ENCODE assay signal across 1 cellular context in the genomic region with DNA sequence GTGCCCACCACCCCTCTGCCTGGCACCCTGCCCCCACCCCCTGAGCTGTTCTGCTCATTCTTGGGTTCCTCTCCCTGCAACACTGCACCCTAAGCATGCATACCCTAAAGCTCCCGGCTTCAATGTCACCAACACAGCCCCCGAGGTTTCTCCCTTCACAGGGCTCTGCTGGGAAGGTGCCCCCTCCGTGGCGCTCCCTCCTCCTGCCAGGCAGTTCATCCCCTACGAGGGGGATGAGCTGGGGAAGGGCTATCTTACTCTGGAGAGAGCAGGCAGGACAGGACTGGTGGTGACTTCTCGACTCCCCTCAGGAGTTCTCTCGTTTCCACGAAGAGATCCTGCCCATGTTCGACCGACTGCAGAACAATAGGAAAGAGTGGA.
TF ChIP-seq lines count a peak whose summit lies in the region.

No MANE protein-coding gene starts in this region.

TF ChIP-seq in HepG2, 621 proteins besides CTCF, POLR2A, EP300 and RAD21:
- TF ChIP-seq ZNF607 (CRISPR knock-in tag; IDR thresholded peaks at IDR 0.05; ENCODE audit: borderline replicate concordance) (no peak), GATA4 (IDR thresholded peaks at IDR 0.05; ENCODE audit: borderline replicate concordance, low read depth) (no peak), ZNF235 (CRISPR knock-in tag; IDR thresholded peaks at IDR 0.05; ENCODE audit: borderline replicate concordance) (no peak), ARID2 (CRISPR knock-in tag; IDR thresholded peaks at IDR 0.05; ENCODE audit: borderline replicate concordance) (no peak), ZFP36L2 (CRISPR knock-in tag; IDR thresholded peaks at IDR 0.05) (no peak), HCFC1 (IDR thresholded peaks at IDR 0.05; ENCODE audit: low read depth, low read length) (no peak), POLR2G (IDR thresholded peaks at IDR 0.05; ENCODE audit: low read depth, low read length) (no peak), MIER3 (CRISPR knock-in tag; IDR thresholded peaks at IDR 0.05; ENCODE audit: borderline replicate concordance) (no peak), ZFAT (CRISPR knock-in tag; conservative IDR thresholded peaks at IDR 0.05) (no peak), THYN1 (CRISPR knock-in tag; IDR thresholded peaks at IDR 0.05; ENCODE audit: borderline replicate concordance, low read depth) (no peak), NR2F2 (IDR thresholded peaks at IDR 0.05; ENCODE audit: borderline replicate concordance, low read depth) (no peak), JDP2 (CRISPR knock-in tag; IDR thresholded peaks at IDR 0.05; ENCODE audit: borderline replicate concordance) (no peak), ZNF224 (CRISPR knock-in tag; IDR thresholded peaks at IDR 0.05) (no peak)
- TF ChIP-seq, protein P1, sequence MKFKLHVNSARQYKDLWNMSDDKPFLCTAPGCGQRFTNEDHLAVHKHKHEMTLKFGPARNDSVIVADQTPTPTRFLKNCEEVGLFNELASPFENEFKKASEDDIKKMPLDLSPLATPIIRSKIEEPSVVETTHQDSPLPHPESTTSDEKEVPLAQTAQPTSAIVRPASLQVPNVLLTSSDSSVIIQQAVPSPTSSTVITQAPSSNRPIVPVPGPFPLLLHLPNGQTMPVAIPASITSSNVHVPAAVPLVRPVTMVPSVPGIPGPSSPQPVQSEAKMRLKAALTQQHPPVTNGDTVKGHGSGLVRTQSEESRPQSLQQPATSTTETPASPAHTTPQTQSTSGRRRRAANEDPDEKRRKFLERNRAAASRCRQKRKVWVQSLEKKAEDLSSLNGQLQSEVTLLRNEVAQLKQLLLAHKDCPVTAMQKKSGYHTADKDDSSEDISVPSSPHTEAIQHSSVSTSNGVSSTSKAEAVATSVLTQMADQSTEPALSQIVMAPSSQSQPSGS (CRISPR knock-in tag; IDR thresholded peaks at IDR 0.05) = no peak
- TF ChIP-seq, protein P2, sequence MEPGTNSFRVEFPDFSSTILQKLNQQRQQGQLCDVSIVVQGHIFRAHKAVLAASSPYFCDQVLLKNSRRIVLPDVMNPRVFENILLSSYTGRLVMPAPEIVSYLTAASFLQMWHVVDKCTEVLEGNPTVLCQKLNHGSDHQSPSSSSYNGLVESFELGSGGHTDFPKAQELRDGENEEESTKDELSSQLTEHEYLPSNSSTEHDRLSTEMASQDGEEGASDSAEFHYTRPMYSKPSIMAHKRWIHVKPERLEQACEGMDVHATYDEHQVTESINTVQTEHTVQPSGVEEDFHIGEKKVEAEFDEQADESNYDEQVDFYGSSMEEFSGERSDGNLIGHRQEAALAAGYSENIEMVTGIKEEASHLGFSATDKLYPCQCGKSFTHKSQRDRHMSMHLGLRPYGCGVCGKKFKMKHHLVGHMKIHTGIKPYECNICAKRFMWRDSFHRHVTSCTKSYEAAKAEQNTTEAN (CRISPR knock-in tag; conservative IDR thresholded peaks at IDR 0.05) = no peak
TF ChIP-seq in HepG2: peak in this region for 0.
